Comparison of ENCODE assay signal across 9 cellular contexts in the genomic region with DNA sequence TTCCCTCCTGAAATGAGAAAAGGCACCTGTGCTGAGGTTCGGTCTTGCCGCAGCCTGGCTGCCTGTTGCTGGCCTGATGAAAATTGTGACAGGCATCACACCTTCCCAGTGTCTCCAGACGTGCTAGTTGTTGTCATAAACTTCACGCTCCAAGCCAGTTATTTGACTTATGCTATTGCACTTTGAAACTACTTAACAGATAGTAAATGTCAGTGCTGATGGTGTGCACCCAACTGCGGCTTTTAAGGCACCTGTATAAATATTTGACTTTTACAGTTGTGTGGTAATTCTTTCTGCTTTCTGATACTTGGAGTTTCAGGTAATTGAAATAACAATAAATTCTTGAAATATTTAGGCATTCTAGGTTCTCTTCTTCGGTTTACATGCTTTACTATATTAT. TPM values are rescaled to one million over a fixed set of nuclear protein-coding genes. Genes with fewer than 3 reads are reported as not detected.
DNase-seq lines count a peak whose midpoint lies in the region; ATAC-seq and TF ChIP-seq lines count a peak whose summit lies in the region.
"Had no signal": no experiment of that assay in that cellular context is flagged by ENCODE, and none has a peak within 500 bp of the region (broad histone marks: within the 10 kb centered on the region; RNA-seq: fewer than 3 reads in every experiment).

No MANE protein-coding gene starts in this region.

- no peaks in the 10 kb centered on the region for H3K36me3 Mint-ChIP-seq in CD8-positive, alpha-beta T cell
- H3K36me3 Mint-ChIP-seq in endothelial cell (ENCODE audit: low read depth, unreplicated experiment) (peaks cover 4% of the 10 kb centered on the region), neural crest cell (ENCODE audit: low read depth) (no peaks in the 10 kb centered on the region)

- no peaks in the 10 kb centered on the region for H3K27me3 ChIP-seq in CD8-positive, alpha-beta T cell (ENCODE audit: insufficient read depth, low read length)

- no peak overlapping the region for H3K4me3 ChIP-seq in CD8-positive, alpha-beta T cell (ENCODE audit: low read depth, low read length)
- H3K4me3 ChIP-seq in NB4 (ENCODE audit: low read depth, low read length) = peak overlapping the region; percentile 68

- intact Hi-C loops in CD8-positive, alpha-beta T cell (cut with DNase I, micrococcal nuclease) = no loop called here
- intact Hi-C loops in posterior cingulate gyrus (cut with DNase I) = no loop called here

- H3K9me3 ChIP-seq in CD8-positive, alpha-beta T cell (ENCODE audit: low read length) = no peaks in the 10 kb centered on the region

- no peaks in the 10 kb centered on the region for H3K9me3 Mint-ChIP-seq in CD8-positive, alpha-beta T cell
- H3K9me3 Mint-ChIP-seq in endothelial cell (ENCODE audit: unreplicated experiment) (no peaks in the 10 kb centered on the region), neural crest cell (no peaks in the 10 kb centered on the region)

- CTCF ChIA-PET in CD8-positive, alpha-beta T cell (lab: Charles Lee) = no interaction called here

- peak overlapping the region; percentile 60 for H3K4me3 Mint-ChIP-seq in CD8-positive, alpha-beta T cell
- H3K4me3 Mint-ChIP-seq in endothelial cell (ENCODE audit: unreplicated experiment) = peak overlapping the region; percentile 60
- H3K4me3 Mint-ChIP-seq in neural crest cell = peak overlapping the region; percentile 88

- peaks cover 10% of the 10 kb centered on the region for H3K4me1 Mint-ChIP-seq in CD8-positive, alpha-beta T cell (ENCODE audit: low read depth)
- H3K4me1 Mint-ChIP-seq in endothelial cell (ENCODE audit: unreplicated experiment) (peaks cover 16% of the 10 kb centered on the region), neural crest cell (peaks cover 28% of the 10 kb centered on the region)

- peaks cover 37% of the 10 kb centered on the region for H3K27me3 Mint-ChIP-seq in CD8-positive, alpha-beta T cell (ENCODE audit: low read depth)
- H3K27me3 Mint-ChIP-seq in endothelial cell (ENCODE audit: unreplicated experiment) = peaks cover 11% of the 10 kb centered on the region
- peaks cover 27% of the 10 kb centered on the region for H3K27me3 Mint-ChIP-seq in neural crest cell (ENCODE audit: low read depth)

- no peak for TF ChIP-seq CTCF in CD8-positive, alpha-beta T cell (IDR thresholded peaks at IDR 0.05)
- TF ChIP-seq CTCF in NB4 (IDR thresholded peaks at IDR 0.05; ENCODE audit: low read depth, low read length) = no peak
- TF ChIP-seq CTCF in endothelial cell (IDR thresholded peaks at IDR 0.05; ENCODE audit: unreplicated experiment) = no peak
- TF ChIP-seq CTCF in neural crest cell (conservative IDR thresholded peaks at IDR 0.05) = no peak

- peaks cover 18% of the 10 kb centered on the region for H3K4me1 ChIP-seq in CD8-positive, alpha-beta T cell (ENCODE audit: insufficient read depth, low read length)

- no peaks in the 10 kb centered on the region for H3K36me3 ChIP-seq in CD8-positive, alpha-beta T cell (ENCODE audit: insufficient read depth, low read length)

- ATAC-seq in CD8-positive, alpha-beta T cell = no peak
- ATAC-seq in GM18858 (IDR thresholded peaks at IDR 0.05; ENCODE audit: unreplicated experiment) = no peak

- POLR2A ChIA-PET in CD8-positive, alpha-beta T cell (lab: Charles Lee) = no interaction called here

- TF ChIP-seq POLR2A in NB4 (IDR thresholded peaks at IDR 0.05; ENCODE audit: extremely low read depth, insufficient read length) = no peak

- H3K27ac ChIP-seq in CD8-positive, alpha-beta T cell (ENCODE audit: low read depth, low read length) = no peak overlapping the region

- no peak for DNase-seq in CD8-positive, alpha-beta T cell
- DNase-seq in NB4 (ENCODE audit: low read depth) (no peak), endothelial cell (ENCODE audit: low spot score) (no peak), neural crest cell (ENCODE audit: low read depth, low spot score) (no peak), MV-4-11 (lab: John Stamatoyannopoulos, UW) (no peak), posterior cingulate gyrus (no peak)
- DNase-seq in activated CD8-positive, alpha-beta memory T cell treated with anti-CD3 and anti-CD28 coated beads, Interleukin-2, amount 50 U/mL, for 4 hours = no peak
- DNase-seq: SW 1271 had no signal

- H3K27ac Mint-ChIP-seq in CD8-positive, alpha-beta T cell = no peak overlapping the region
- H3K27ac Mint-ChIP-seq in endothelial cell (ENCODE audit: unreplicated experiment) = no peak overlapping the region
- H3K27ac Mint-ChIP-seq in neural crest cell (ENCODE audit: unreplicated experiment) = no peak overlapping the region

RNA-seq across cellular contexts. Expression of a gene that starts 1.8 kb away (rescaled TPM):
- total RNA-seq in CD8-positive, alpha-beta T cell = 1 to 10 TPM in 1 of 2 experiments, under 1 TPM in 1; 0.73 to 1.8 TPM
- total RNA-seq in endothelial cell (ENCODE audit: unreplicated experiment) (32.0 TPM), neural crest cell (24.6 and 25.1 TPM in 2 replicates)
